In the genomic region with DNA sequence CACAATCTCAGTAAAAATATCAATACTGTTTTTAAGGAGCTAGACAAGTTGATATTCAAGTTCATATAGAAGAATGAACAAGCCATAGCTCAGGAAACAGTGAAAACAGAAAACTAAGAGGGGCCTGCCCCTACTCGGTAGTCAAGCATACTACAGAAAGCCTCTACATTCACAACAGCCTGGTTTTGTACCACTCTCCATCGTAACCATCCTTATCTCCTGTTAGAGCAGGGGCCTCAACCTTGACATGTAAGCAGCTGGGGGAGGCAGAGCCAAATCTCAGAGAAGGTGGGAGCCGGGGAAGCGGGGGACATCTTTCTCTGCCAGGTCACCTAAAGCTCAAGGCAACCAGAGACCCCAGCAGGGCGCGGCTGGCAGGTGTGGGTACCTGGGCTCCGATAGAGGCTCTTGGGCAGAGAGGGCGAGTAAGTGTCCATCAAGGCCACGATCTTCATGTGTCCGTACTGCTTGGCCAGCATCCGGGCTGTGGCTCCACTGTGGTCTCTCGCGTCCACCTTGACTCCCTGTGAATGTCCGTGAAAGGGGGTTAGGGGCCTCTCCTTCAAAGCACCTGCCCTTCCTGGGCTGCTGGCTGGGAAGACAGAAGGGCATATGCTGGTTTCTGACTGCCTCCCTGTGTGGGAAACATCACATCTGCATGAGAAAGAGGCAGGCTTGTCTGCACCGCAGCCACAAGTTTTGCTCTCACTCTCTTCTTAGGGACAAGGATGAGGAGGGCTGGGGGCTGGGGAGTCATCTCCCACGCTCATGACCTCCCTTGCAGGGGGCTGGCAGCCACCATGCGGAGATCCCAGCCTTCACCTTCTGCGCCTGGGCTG, we compare ENCODE assay signal across 27 cellular contexts. TPM values are rescaled to one million over a fixed set of nuclear protein-coding genes. Genes with fewer than 3 reads are reported as not detected.
DNase-seq lines count a peak whose midpoint lies in the region; ATAC-seq, FAIRE-seq and TF ChIP-seq lines count a peak whose summit lies in the region.
"Had no signal": no experiment of that assay in that cellular context is flagged by ENCODE, and none has a peak within 500 bp of the region (broad histone marks: within the 10 kb centered on the region; RNA-seq: fewer than 3 reads in every experiment).

No MANE protein-coding gene starts in this region.

- H3K27ac Mint-ChIP-seq in chondrocyte (ENCODE audit: unreplicated experiment) (no peak overlapping the region), immature natural killer cell (peak overlapping the region in 2 of 6 donors; percentile 30 to 46)
- H3K27ac Mint-ChIP-seq: CD8-positive, alpha-beta T cell had no signal

- TF ChIP-seq CTCF in chondrocyte (IDR thresholded peaks at IDR 0.05): no peak
- TF ChIP-seq CTCF in kidney (IDR thresholded peaks at IDR 0.05; ENCODE audit: borderline replicate concordance, extremely low read depth, insufficient read depth): no peak
- TF ChIP-seq CTCF in upper lobe of right lung (IDR thresholded peaks at IDR 0.05): no peak

- H3K4me3 Mint-ChIP-seq in chondrocyte (ENCODE audit: unreplicated experiment) (no peak overlapping the region), immature natural killer cell (no peak overlapping the region)
- H3K4me3 Mint-ChIP-seq: CD8-positive, alpha-beta T cell had no signal

- H3K4me1 ChIP-seq in kidney (ENCODE audit: control insufficient read depth in 1 of 2, insufficient read depth in 1 of 2, low read depth in 1 of 2, low read length in 2 of 2) (no peaks in the 10 kb centered on the region), upper lobe of right lung (no peaks in the 10 kb centered on the region)
- H3K4me1 ChIP-seq: HAP-1 had no signal

- ATAC-seq in Right ventricle myocardium inferior (no peak), upper lobe of right lung (peak; percentile 25)
- no peak for ATAC-seq in stimulated activated naive CD8-positive, alpha-beta T cell treated with anti-CD3 and anti-CD28 coated beads, Interleukin-15, Interleukin-2, amounts not matched to agents 100 U/mL and 50 U/mL, for 24 hours
- ATAC-seq: CD8-positive, alpha-beta T cell had no signal

- H3K4me3 ChIP-seq in kidney (ENCODE audit: low read length in 2 of 2) (no peak overlapping the region), upper lobe of right lung (no peak overlapping the region)
- H3K4me3 ChIP-seq: HAP-1 had no signal

- no peaks in the 10 kb centered on the region for H3K27me3 ChIP-seq in upper lobe of right lung

- H3K9ac ChIP-seq in kidney (ENCODE audit: low read length in 2 of 2): no peak overlapping the region
- H3K9ac ChIP-seq: KMS-11, SK-N-SH had no signal

- H3K9me3 ChIP-seq in kidney (ENCODE audit: control insufficient read depth in 1 of 2, low read length in 2 of 2): no peaks in the 10 kb centered on the region
- H3K9me3 ChIP-seq in upper lobe of right lung: no peaks in the 10 kb centered on the region
- H3K9me3 ChIP-seq: HAP-1, SK-N-SH had no signal

- H3K36me3 ChIP-seq in kidney (ENCODE audit: control insufficient read depth in 1 of 2, insufficient read depth in 2 of 2, low read length in 2 of 2): peaks cover 5 to 14% of the 10 kb centered on the region in 2 donors
- H3K36me3 ChIP-seq in upper lobe of right lung: peaks cover 57% of the 10 kb centered on the region

- DNase-seq in cardiac septum (ENCODE audit: low spot score): peak; percentile 63
- DNase-seq in Right ventricle myocardium inferior (ENCODE audit: missing footprints): no peak
- DNase-seq in chondrocyte (ENCODE audit: low spot score): peak; percentile 65
- DNase-seq in kidney: peak; percentile 44
- DNase-seq in upper lobe of right lung: no peak
- no peak for DNase-seq in stimulated activated naive CD8-positive, alpha-beta T cell treated with anti-CD3 and anti-CD28 coated beads, Interleukin-15, Interleukin-2, amounts not matched to agents 100 U/mL and 50 U/mL, for 24 hours
- no peak for DNase-seq in GM19238 (ENCODE audit: insufficient read length, low spot score)
- DNase-seq in immature natural killer cell: no peak
- DNase-seq: AML-193; C1 segment of cervical spinal cord; CD8-positive, alpha-beta T cell; DND-41; IMR-90; NCI-H1092 treated with DMSO at 0.1 percent for 48 hours; NCI-H146; NCI-H2029 treated with DMSO at 0.1 percent for 48 hours; NCI-H2171 treated with DMSO at 0.1 percent for 48 hours; NCI-H446; NCI-H526 treated with DMSO at 0.1 percent for 48 hours; RPMI8226; SIG-M5; SK-N-SH had no signal

- FAIRE-seq in kidney (lab: Jason Lieb, UNC): no peak
- FAIRE-seq: GM12891, GM18507 had no signal

- H3K27ac ChIP-seq in kidney (ENCODE audit: low read depth in 2 of 2, low read length in 2 of 2) (no peak overlapping the region), upper lobe of right lung (no peak overlapping the region)
- H3K27ac ChIP-seq: HL-60, KMS-11 had no signal

- H3K27me3 Mint-ChIP-seq in chondrocyte (ENCODE audit: low read depth): no peaks in the 10 kb centered on the region
- peaks cover 0 to 2% (median 0%) of the 10 kb centered on the region in 3 donors for H3K27me3 Mint-ChIP-seq in immature natural killer cell (ENCODE audit: low read depth in 3 of 3)

- H3K4me1 Mint-ChIP-seq in chondrocyte (ENCODE audit: low read depth) (peaks cover 6% of the 10 kb centered on the region), immature natural killer cell (no peaks in the 10 kb centered on the region)

- H3K36me3 Mint-ChIP-seq in chondrocyte (ENCODE audit: low read depth): peaks cover 22% of the 10 kb centered on the region
- peaks cover 21 to 30% (median 23%) of the 10 kb centered on the region in 3 donors for H3K36me3 Mint-ChIP-seq in immature natural killer cell

- no peaks in the 10 kb centered on the region for H3K9me3 Mint-ChIP-seq in chondrocyte (ENCODE audit: low read depth)
- H3K9me3 Mint-ChIP-seq in immature natural killer cell: no peaks in the 10 kb centered on the region
- H3K9me3 Mint-ChIP-seq: CD8-positive, alpha-beta T cell had no signal

- intact Hi-C loops in cardiac septum (cut with DNase I) (no loop called here), Right ventricle myocardium inferior (cut with DNase I) (no loop called here), kidney (cut with DNase I) (no loop called here), upper lobe of right lung (cut with DNase I) (no loop called here)

RNA-seq across cellular contexts. Expression of a gene that starts 20.2 kb away (rescaled TPM):
- 9.9 TPM for total RNA-seq in cardiac septum
- total RNA-seq in Right ventricle myocardium inferior: 9.1 TPM
- total RNA-seq in chondrocyte: 21.8 to 30.6 TPM (median 24.9 TPM) in 3 replicates
- total RNA-seq in kidney: 27.6 TPM
- polyA plus RNA-seq in kidney (ENCODE audit: insufficient read depth, low read depth, low replicate concordance): 20.7 TPM
- total RNA-seq in upper lobe of right lung: 20.6 TPM
- 1 to 10 TPM; 1.4 to 6.4 (median 2.6) TPM for polyA plus RNA-seq in immature natural killer cell

RNA-seq across cellular contexts. Expression of a gene that starts 20.5 kb away (rescaled TPM):
- total RNA-seq in cardiac septum: 0.65 TPM
- 1.5 TPM for total RNA-seq in Right ventricle myocardium inferior
- 2.0 to 2.6 TPM (median 2.2 TPM) in 3 replicates for total RNA-seq in chondrocyte
- 1.8 TPM for total RNA-seq in kidney
- 4.0 TPM for polyA plus RNA-seq in kidney (ENCODE audit: insufficient read depth, low read depth, low replicate concordance)
- total RNA-seq in upper lobe of right lung: 0.58 TPM
- polyA plus RNA-seq in immature natural killer cell: under 1 TPM in 2 of 3 donors, not detected in 1; 0.15 to 0.22 TPM
- total RNA-seq: CD8-positive, alpha-beta T cell had no signal

RNA-seq across cellular contexts. Expression of a gene that starts 20.5 kb away (rescaled TPM):
- total RNA-seq in cardiac septum: 43.7 TPM
- total RNA-seq in Right ventricle myocardium inferior: 52.3 TPM
- 20.4 to 27.4 TPM (median 22.9 TPM) in 3 replicates for total RNA-seq in chondrocyte
- 30.6 TPM for total RNA-seq in kidney
- polyA plus RNA-seq in kidney (ENCODE audit: insufficient read depth, low read depth, low replicate concordance): 69.4 TPM
- 24.0 TPM for total RNA-seq in upper lobe of right lung
- polyA plus RNA-seq in immature natural killer cell: 100 to 1,000 TPM in 1 of 3 donors, 10 to 100 TPM in 2; 86.5 to 125 (median 99.6) TPM

RNA-seq across cellular contexts. Expression of a gene that starts 53.1 kb away (rescaled TPM):
- total RNA-seq in cardiac septum: 7.2 TPM
- total RNA-seq in Right ventricle myocardium inferior: 6.5 TPM
- 13.1 to 16.2 TPM (median 14.7 TPM) in 3 replicates for total RNA-seq in chondrocyte
- 18.3 TPM for total RNA-seq in kidney
- 4.9 TPM for polyA plus RNA-seq in kidney (ENCODE audit: insufficient read depth, low read depth, low replicate concordance)
- total RNA-seq in upper lobe of right lung: 15.7 TPM
- polyA plus RNA-seq in immature natural killer cell: 10 to 100 TPM in 1 of 3 donors, 1 to 10 TPM in 2; 4.4 to 13.1 (median 8.9) TPM

Comparison
In these comparisons a context has a peak if more than half of its experiments do, and no peak if none do; other contexts are left out.
1. DNase-seq: peak in cardiac septum (single experiment), chondrocyte (single experiment) and kidney (single experiment); none in Right ventricle myocardium inferior (single experiment), upper lobe of right lung (single experiment), stimulated activated naive CD8-positive, alpha-beta T cell treated with anti-CD3 and anti-CD28 coated beads, Interleukin-15, Interleukin-2, amounts not matched to agents 100 U/mL and 50 U/mL, for 24 hours (single experiment), GM19238 (single experiment) and immature natural killer cell (0 of 3).